In the genomic region with DNA sequence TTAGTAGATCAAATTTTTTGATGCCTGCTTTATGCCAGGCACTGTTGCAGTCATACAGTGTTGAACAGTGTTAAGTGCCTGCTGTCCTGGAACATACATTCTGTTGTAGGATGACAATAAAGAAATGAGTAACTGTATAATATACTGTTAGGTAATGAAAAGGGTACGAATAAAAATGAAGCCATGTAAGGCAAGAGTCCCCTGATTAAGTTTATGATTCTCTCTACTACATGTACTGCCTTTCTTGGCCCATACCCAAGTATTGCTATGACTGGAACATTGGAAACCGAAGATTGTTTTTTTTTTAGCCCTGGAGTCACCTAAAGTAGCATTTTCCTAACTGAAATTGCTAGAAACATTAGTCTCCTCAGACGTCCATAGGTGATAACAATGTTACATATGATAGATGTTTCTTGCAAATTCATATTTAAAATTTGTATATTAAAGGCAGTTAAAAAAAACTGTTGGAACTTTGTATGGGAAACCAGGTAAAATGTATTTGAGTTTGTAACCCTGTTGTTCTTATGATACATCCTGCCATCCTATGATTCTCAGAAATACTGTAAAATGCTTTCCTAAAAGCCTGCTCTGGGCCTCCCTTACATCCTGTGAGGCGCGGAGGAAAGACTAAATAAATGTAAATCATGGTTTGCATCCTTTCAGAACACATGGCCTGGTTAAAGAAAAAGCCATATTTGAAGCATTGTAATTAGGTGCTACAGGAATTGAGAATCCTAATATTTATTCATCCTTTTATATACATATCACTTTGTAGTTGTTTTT, we compare ENCODE assay signal across 20 cellular contexts. TPM values are rescaled to one million over a fixed set of nuclear protein-coding genes. Genes with fewer than 3 reads are reported as not detected.
DNase-seq lines count a peak whose midpoint lies in the region; ATAC-seq and TF ChIP-seq lines count a peak whose summit lies in the region.
"Had no signal": no experiment of that assay in that cellular context is flagged by ENCODE, and none has a peak within 500 bp of the region (broad histone marks: within the 10 kb centered on the region; RNA-seq: fewer than 3 reads in every experiment).

No MANE protein-coding gene starts in this region.

- WGBS in body of pancreas, 2 donors = 69 to 74% methylated on average over 5 of the region's 5 CpGs

- no peaks in the 10 kb centered on the region for H3K9me3 ChIP-seq in CD4-positive, CD25-positive, alpha-beta regulatory T cell (ENCODE audit: control insufficient read depth in 2 of 2, low read length in 2 of 2)
- H3K9me3 ChIP-seq in body of pancreas = no peaks in the 10 kb centered on the region
- H3K9me3 ChIP-seq: HAP-1, sigmoid colon had no signal

- intact Hi-C loops in body of pancreas (cut with DNase I) = no loop called here

- in situ Hi-C loops in GM13976 (cut with MboI; ENCODE audit: low sequenced_read_pairs, unreplicated experiment) = no loop called here

- DNase-seq in CD4-positive, CD25-positive, alpha-beta regulatory T cell = peak in 1 of 3 donors; percentile 82
- peak; percentile 36 for DNase-seq in GM13976 (ENCODE audit: low spot score)
- no peak for DNase-seq in T-cell
- peak; percentile 36 for DNase-seq in fibroblast of mammary gland (ENCODE audit: low read depth)
- no peak for DNase-seq in body of pancreas
- no peak for DNase-seq in NK-92 (lab: John Stamatoyannopoulos, UW; ENCODE audit: unreplicated experiment)
- no peak for DNase-seq in NCI-H2107 (lab: John Stamatoyannopoulos, UW)
- DNase-seq: activated CD8-positive, alpha-beta memory T cell treated with anti-CD3 and anti-CD28 coated beads for 24 hours; Karpas-422; NCI-H1694; NCI-H526 treated with DMSO at 0.1 percent for 48 hours; sigmoid colon; stimulated activated CD4-positive, alpha-beta T cell treated with anti-CD3 and anti-CD28 coated beads, Interleukin-4, amount 100 ng/mL, for 4 hours; stimulated activated naive CD4-positive, alpha-beta T cell had no signal

- no peaks in the 10 kb centered on the region for H3K27me3 Mint-ChIP-seq in CD4-positive, CD25-positive, alpha-beta regulatory T cell
- H3K27me3 Mint-ChIP-seq in T-cell = no peaks in the 10 kb centered on the region

- ATAC-seq in CD4-positive, CD25-positive, alpha-beta regulatory T cell (ENCODE audit: low read depth in 2 of 2) = no peak
- ATAC-seq in T-cell (replicated peaks in 1 of 4) (no peak), HG03025 (IDR thresholded peaks at IDR 0.05; ENCODE audit: low FRiP score, unreplicated experiment) (no peak), body of pancreas (no peak)
- ATAC-seq: esophagus mucosa, left lobe of liver had no signal

- H3K36me3 Mint-ChIP-seq in CD4-positive, CD25-positive, alpha-beta regulatory T cell = peaks cover 44% of the 10 kb centered on the region
- peaks cover 62% of the 10 kb centered on the region for H3K36me3 Mint-ChIP-seq in T-cell

- no peak for TF ChIP-seq CTCF in GM13976 (IDR thresholded peaks at IDR 0.05; ENCODE audit: borderline replicate concordance, control extremely low read depth, extremely low read depth, insufficient read depth, missing control alignments)
- TF ChIP-seq CTCF in fibroblast of mammary gland (conservative IDR thresholded peaks at IDR 0.05; ENCODE audit: control insufficient read depth, insufficient read depth, low read depth, low read length) = no peak
- TF ChIP-seq CTCF in body of pancreas (IDR thresholded peaks at IDR 0.05) = no peak

- H3K36me3 ChIP-seq in CD4-positive, CD25-positive, alpha-beta regulatory T cell (ENCODE audit: control insufficient read depth, insufficient read depth, low read length) = peaks cover 71% of the 10 kb centered on the region
- H3K36me3 ChIP-seq in body of pancreas (replicated peaks in 1 of 2; ENCODE audit: insufficient read depth in 1 of 2, low read depth in 2 of 2) = peaks cover 0 to 30% of the 10 kb centered on the region in 2 donors

- H3K4me1 ChIP-seq in CD4-positive, CD25-positive, alpha-beta regulatory T cell (ENCODE audit: control insufficient read depth, insufficient read depth, low read length, poor library complexity, severe bottlenecking) = peaks cover 45% of the 10 kb centered on the region
- peaks cover 27% of the 10 kb centered on the region for H3K4me1 ChIP-seq in body of pancreas

- peak overlapping the region in 3 of 4 donors; percentile 33 to 99 (median 35) for H3K4me3 Mint-ChIP-seq in CD4-positive, CD25-positive, alpha-beta regulatory T cell
- H3K4me3 Mint-ChIP-seq in T-cell = peak overlapping the region in 1 of 3 donors; percentile 31
- H3K4me3 Mint-ChIP-seq: nephron had no signal

- H3K27ac Mint-ChIP-seq in CD4-positive, CD25-positive, alpha-beta regulatory T cell = peak overlapping the region; percentile 67 to 82 (median 74)
- peak overlapping the region; percentile 49 to 68 for H3K27ac Mint-ChIP-seq in T-cell
- H3K27ac Mint-ChIP-seq: nephron had no signal

- peak overlapping the region; percentile 30 for H3K4me3 ChIP-seq in CD4-positive, CD25-positive, alpha-beta regulatory T cell (ENCODE audit: low read depth, low read length)
- H3K4me3 ChIP-seq in fibroblast of mammary gland (ENCODE audit: control insufficient read depth, low read depth, low read length) (no peak overlapping the region), body of pancreas (no peak overlapping the region)
- H3K4me3 ChIP-seq: coronary artery, HAP-1, sigmoid colon had no signal

- no peaks in the 10 kb centered on the region for H3K27me3 ChIP-seq in CD4-positive, CD25-positive, alpha-beta regulatory T cell (ENCODE audit: control insufficient read depth, insufficient read depth, low read length)
- H3K27me3 ChIP-seq in body of pancreas = no peaks in the 10 kb centered on the region
- H3K27me3 ChIP-seq: sigmoid colon had no signal

- TF ChIP-seq POLR2A in body of pancreas (IDR thresholded peaks at IDR 0.05) = no peak

- H3K9me3 Mint-ChIP-seq in CD4-positive, CD25-positive, alpha-beta regulatory T cell = peaks cover 0 to 2% (median 0%) of the 10 kb centered on the region in 7 donors
- H3K9me3 Mint-ChIP-seq in T-cell = no peaks in the 10 kb centered on the region
- H3K9me3 Mint-ChIP-seq: nephron had no signal

- peak overlapping the region; percentile 25 for H3K27ac ChIP-seq in CD4-positive, CD25-positive, alpha-beta regulatory T cell (ENCODE audit: insufficient read depth, low read length, poor library complexity, severe bottlenecking)
- no peak overlapping the region for H3K27ac ChIP-seq in body of pancreas
- H3K27ac ChIP-seq: coronary artery, sigmoid colon had no signal

- peaks cover 39 to 76% (median 59%) of the 10 kb centered on the region in 4 donors for H3K4me1 Mint-ChIP-seq in CD4-positive, CD25-positive, alpha-beta regulatory T cell
- peaks cover 71 to 72% (median 72%) of the 10 kb centered on the region in 3 donors for H3K4me1 Mint-ChIP-seq in T-cell

- CTCF ChIA-PET in T-cell (lab: Charles Lee) = no interaction called here

- POLR2A ChIA-PET in T-cell (lab: Charles Lee) = interaction anchor here in 1 of 2 donors (0.6 kb wide), 1 partner anchor 170 kb away, joined by 4 read pairs; no protein-coding TSS in a partner anchor

RNA-seq across cellular contexts. Expression of a gene that starts 5.8 kb away (rescaled TPM):
- total RNA-seq in CD4-positive, CD25-positive, alpha-beta regulatory T cell = 85.1 TPM
- polyA plus RNA-seq in CD4-positive, CD25-positive, alpha-beta regulatory T cell = 100 to 1,000 TPM; 431 to 569 (median 496) TPM
- total RNA-seq in T-cell (100 to 1,000 TPM in 3 of 5 donors, 10 to 100 TPM in 2; 88.1 to 129 (median 118) TPM), body of pancreas (10 to 100 TPM; 55.0 to 91.0 TPM)

RNA-seq across cellular contexts. Expression of a gene that starts 6.0 kb away (rescaled TPM):
- 15.7 TPM for total RNA-seq in CD4-positive, CD25-positive, alpha-beta regulatory T cell
- 10 to 100 TPM; 31.7 to 36.9 (median 34.7) TPM for polyA plus RNA-seq in CD4-positive, CD25-positive, alpha-beta regulatory T cell
- total RNA-seq in T-cell (10 to 100 TPM; 22.5 to 40.1 (median 33.1) TPM), body of pancreas (10 to 100 TPM; 14.8 to 18.2 TPM)

RNA-seq across cellular contexts. Expression of a gene that starts 18.7 kb away (rescaled TPM):
- total RNA-seq in CD4-positive, CD25-positive, alpha-beta regulatory T cell = 22.4 TPM
- 100 to 1,000 TPM in 1 of 4 donors, 10 to 100 TPM in 3; 45.4 to 111 (median 65.8) TPM for polyA plus RNA-seq in CD4-positive, CD25-positive, alpha-beta regulatory T cell
- total RNA-seq in T-cell (10 to 100 TPM; 42.9 to 55.1 (median 46.1) TPM), body of pancreas (1 to 10 TPM; 5.3 to 6.0 TPM)

RNA-seq across cellular contexts. Expression of a gene that starts 27.5 kb away (rescaled TPM):
- 6.7 TPM for total RNA-seq in CD4-positive, CD25-positive, alpha-beta regulatory T cell
- polyA plus RNA-seq in CD4-positive, CD25-positive, alpha-beta regulatory T cell = under 1 TPM in 3 of 4 donors, not detected in 1; 0.21 to 0.47 (median 0.23) TPM
- 10 to 100 TPM in 2 of 5 donors, 1 to 10 TPM in 3; 4.7 to 11.6 (median 8.6) TPM for total RNA-seq in T-cell
- total RNA-seq in body of pancreas = 1 to 10 TPM; 1.6 to 3.4 TPM

RNA-seq across cellular contexts. Expression of a gene that starts 48.4 kb away (rescaled TPM):
- not detected for total RNA-seq in CD4-positive, CD25-positive, alpha-beta regulatory T cell
- not detected for polyA plus RNA-seq in CD4-positive, CD25-positive, alpha-beta regulatory T cell
- total RNA-seq in T-cell (under 1 TPM in 1 of 5 donors, not detected in 4; 0.30 TPM), body of pancreas (1 to 10 TPM; 1.6 to 3.6 TPM)

Comparison
In these comparisons a context has a peak if more than half of its experiments do, and no peak if none do; other contexts are left out.
1. DNase-seq: peak in GM13976 (single experiment) and fibroblast of mammary gland (single experiment); none in T-cell (0 of 34), body of pancreas (0 of 4), NK-92 (single experiment) and NCI-H2107 (single experiment).